In the genomic region with DNA sequence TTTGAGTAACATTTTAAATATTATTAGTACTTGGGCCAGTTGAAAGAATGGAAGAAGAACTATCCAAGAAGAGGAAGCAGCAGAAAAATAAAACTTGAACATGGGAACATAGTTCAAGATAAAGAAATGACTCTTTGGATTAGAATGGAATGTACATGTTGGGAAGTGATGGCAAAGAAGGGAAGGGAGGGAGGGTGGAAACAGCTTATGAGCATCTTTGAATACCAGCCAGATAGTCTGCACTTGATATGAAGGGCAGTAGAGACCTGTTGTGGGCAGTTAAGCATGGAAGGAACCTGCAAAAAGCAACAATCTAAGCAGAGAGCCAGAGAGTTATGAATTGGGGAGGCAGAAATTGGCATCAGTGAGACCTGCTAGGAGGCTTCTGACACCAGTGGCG, we compare ENCODE assay signal across 23 cellular contexts. TPM values are rescaled to one million over a fixed set of nuclear protein-coding genes. Genes with fewer than 3 reads are reported as not detected.
DNase-seq lines count a peak whose midpoint lies in the region; ATAC-seq and TF ChIP-seq lines count a peak whose summit lies in the region.
"Had no signal": no experiment of that assay in that cellular context is flagged by ENCODE, and none has a peak within 500 bp of the region (broad histone marks: within the 10 kb centered on the region; RNA-seq: fewer than 3 reads in every experiment).

No MANE protein-coding gene starts in this region.

- no peaks in the 10 kb centered on the region for H3K27me3 ChIP-seq in GM23248 (replicated peaks; ENCODE audit: insufficient read depth)
- no peaks in the 10 kb centered on the region for H3K27me3 ChIP-seq in brain microvascular endothelial cell (replicated peaks)
- H3K27me3 ChIP-seq: BLaER1, SJSA1 had no signal

- DNase-seq in GM23248 (peak; percentile 39), brain microvascular endothelial cell (peak; percentile 61), fibroblast of villous mesenchyme (ENCODE audit: low read depth) (peak; percentile 43)
- DNase-seq: CD4-positive, alpha-beta T cell; COR-L47; DMS79 treated with DMSO at 0.1 percent for 48 hours; MM.1S; NCI-H1048; NCI-H1417 treated with DMSO at 0.1 percent for 48 hours; NCI-H187; NCI-H446 treated with DMSO at 0.1 percent for 48 hours; NCI-H526 treated with DMSO at 0.1 percent for 48 hours had no signal

- H3K4me3 ChIP-seq in GM23248 (no peak overlapping the region), brain microvascular endothelial cell (ENCODE audit: low read depth, low read length) (no peak overlapping the region), fibroblast of villous mesenchyme (ENCODE audit: low read depth, low read length) (no peak overlapping the region)
- H3K4me3 ChIP-seq: BLaER1, HAP-1, K562, SJSA1 had no signal

- no peak overlapping the region for H2AFZ ChIP-seq in GM23248

- H3K27ac ChIP-seq in GM23248, result no peak overlapping the region
- peak overlapping the region; percentile 72 for H3K27ac ChIP-seq in brain microvascular endothelial cell
- H3K27ac ChIP-seq: BLaER1, SJSA1 had no signal

- WGBS in GM23248 (ENCODE audit: low coverage in 1 of 2, low lambda C conversion rate in 2 of 2, missing lambda C conversion rate in 2 of 2), 2 experiments, result 89 to 100% methylated on average over 1 of the region's 1 CpG

- H3K9me2 ChIP-seq in GM23248 (ENCODE audit: insufficient read depth), result no peaks in the 10 kb centered on the region

- no peak for TF ChIP-seq CTCF in brain microvascular endothelial cell (IDR thresholded peaks at IDR 0.05; ENCODE audit: low read depth, low read length, missing control alignments)
- TF ChIP-seq CTCF in fibroblast of villous mesenchyme (IDR thresholded peaks at IDR 0.05; ENCODE audit: insufficient read depth, low read depth, low read length), result no peak

- peaks cover 79% of the 10 kb centered on the region for H3K4me1 ChIP-seq in GM23248 (ENCODE audit: insufficient read depth)
- H3K4me1 ChIP-seq: BLaER1, HAP-1, SJSA1 had no signal

- H3K79me2 ChIP-seq in GM23248 (ENCODE audit: insufficient read depth), result no peaks in the 10 kb centered on the region

- in situ Hi-C loops in GM23248 (cut with MboI) (no loop called here), brain microvascular endothelial cell (cut with HindIII; ENCODE audit: low pct_ligation_motif_present, low sequenced_read_pairs) (no loop called here)

- peaks cover 57% of the 10 kb centered on the region for H3F3A ChIP-seq in GM23248 (ENCODE audit: insufficient read depth)

- no peak overlapping the region for H3K9ac ChIP-seq in GM23248
- H3K9ac ChIP-seq: BLaER1 had no signal

- ATAC-seq in GM19455 (IDR thresholded peaks at IDR 0.05; ENCODE audit: unreplicated experiment), result no peak
- ATAC-seq in GM18907 (IDR thresholded peaks at IDR 0.05; ENCODE audit: unreplicated experiment), result no peak
- no peak for ATAC-seq in HG03571 (IDR thresholded peaks at IDR 0.05; ENCODE audit: unreplicated experiment)
- no peak for ATAC-seq in HG03039 (IDR thresholded peaks at IDR 0.05; ENCODE audit: unreplicated experiment)
- ATAC-seq: K562, Right ventricle myocardium inferior had no signal

- H3K9me3 ChIP-seq in GM23248 (ENCODE audit: low read depth), result no peaks in the 10 kb centered on the region
- H3K9me3 ChIP-seq: BLaER1, HAP-1, SJSA1 had no signal

- H3K4me2 ChIP-seq in GM23248 (ENCODE audit: unreplicated experiment), result no peak overlapping the region
- H3K4me2 ChIP-seq: BLaER1 had no signal

- H3K36me3 ChIP-seq in GM23248 (ENCODE audit: low read depth) (no peaks in the 10 kb centered on the region), brain microvascular endothelial cell (replicated peaks) (no peaks in the 10 kb centered on the region)
- H3K36me3 ChIP-seq: BLaER1, HAP-1, SJSA1 had no signal

- no peaks in the 10 kb centered on the region for H4K20me1 ChIP-seq in GM23248 (ENCODE audit: insufficient read depth)
- H4K20me1 ChIP-seq: BLaER1 had no signal

RNA-seq across cellular contexts. Expression of a gene that starts 10.0 kb away (rescaled TPM):
- total RNA-seq in GM23248 (2014; rRNA removed; shearing (Covaris generic)), result not detected in 2 replicates
- not detected in 2 replicates for polyA plus RNA-seq in GM23248 (2016; fragmentation: Nextera tagmentation; extraction: Ambion mirVana)
- total RNA-seq in fibroblast of villous mesenchyme, result not detected in 2 replicates
- total RNA-seq: A673; CD4-positive, alpha-beta T cell; G401; K562; Right ventricle myocardium inferior; SJSA1 had no signal
- polyA plus RNA-seq: K562 had no signal

RNA-seq across cellular contexts. Expression of a gene that starts 37.8 kb away (rescaled TPM):
- not detected in 2 replicates for total RNA-seq in GM23248 (2014; rRNA removed; shearing (Covaris generic))
- not detected in 2 replicates for polyA plus RNA-seq in GM23248 (2016; fragmentation: Nextera tagmentation; extraction: Ambion mirVana)
- not detected in 2 replicates for total RNA-seq in fibroblast of villous mesenchyme
- total RNA-seq: A673, G401, K562, Right ventricle myocardium inferior, SJSA1 had no signal
- polyA plus RNA-seq: K562 had no signal
